In the genomic region with DNA sequence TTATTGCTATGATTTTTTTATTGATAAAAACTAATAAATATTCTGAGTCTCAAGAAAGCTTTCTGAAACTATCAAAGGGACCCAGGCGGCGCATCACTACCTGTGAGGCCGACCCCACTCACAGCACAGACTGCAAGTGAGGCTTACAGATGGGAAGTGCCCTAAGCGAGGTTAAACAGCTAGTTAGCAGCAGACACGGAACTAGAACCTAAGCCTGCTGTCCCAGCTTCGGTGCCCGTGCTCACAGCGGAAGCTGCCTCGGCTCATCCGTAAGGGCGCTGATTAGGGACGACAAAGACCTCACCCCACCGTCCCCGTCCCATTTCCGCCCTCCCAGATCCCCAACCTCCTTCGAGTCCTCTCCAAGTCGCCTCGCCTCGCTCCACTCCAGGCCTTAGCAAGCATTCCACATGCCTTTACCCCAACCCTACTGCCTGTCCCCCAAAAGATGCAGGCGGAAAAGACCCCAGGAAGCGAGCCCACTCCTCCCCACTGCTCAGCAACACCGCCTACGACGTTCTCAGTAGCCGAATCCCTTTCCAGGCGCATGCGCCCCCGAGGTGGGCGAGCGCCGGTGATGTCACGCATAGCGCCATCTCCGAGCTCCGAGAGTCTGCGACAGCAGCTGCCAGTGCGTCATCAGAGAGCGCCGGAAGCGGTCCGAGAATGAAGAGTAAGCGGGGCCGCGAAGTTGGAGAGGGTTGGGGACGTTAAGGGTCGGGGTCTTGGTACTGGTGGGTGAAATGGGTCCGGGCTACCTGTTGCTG, we compare ENCODE assay signal across 1 cellular context.
TF ChIP-seq lines count a peak whose summit lies in the region.

A gene with protein sequence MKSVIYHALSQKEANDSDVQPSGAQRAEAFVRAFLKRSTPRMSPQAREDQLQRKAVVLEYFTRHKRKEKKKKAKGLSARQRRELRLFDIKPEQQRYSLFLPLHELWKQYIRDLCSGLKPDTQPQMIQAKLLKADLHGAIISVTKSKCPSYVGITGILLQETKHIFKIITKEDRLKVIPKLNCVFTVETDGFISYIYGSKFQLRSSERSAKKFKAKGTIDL (plus strand): TSS at position 631 of the 767 bp plus-strand sequence. CDS start 36 bp downstream, at position 667.

TF ChIP-seq in HEK293, 187 proteins besides CTCF, POLR2A, EP300 and RAD21 (continued from another document and continues in another):
- TF ChIP-seq, protein P1, sequence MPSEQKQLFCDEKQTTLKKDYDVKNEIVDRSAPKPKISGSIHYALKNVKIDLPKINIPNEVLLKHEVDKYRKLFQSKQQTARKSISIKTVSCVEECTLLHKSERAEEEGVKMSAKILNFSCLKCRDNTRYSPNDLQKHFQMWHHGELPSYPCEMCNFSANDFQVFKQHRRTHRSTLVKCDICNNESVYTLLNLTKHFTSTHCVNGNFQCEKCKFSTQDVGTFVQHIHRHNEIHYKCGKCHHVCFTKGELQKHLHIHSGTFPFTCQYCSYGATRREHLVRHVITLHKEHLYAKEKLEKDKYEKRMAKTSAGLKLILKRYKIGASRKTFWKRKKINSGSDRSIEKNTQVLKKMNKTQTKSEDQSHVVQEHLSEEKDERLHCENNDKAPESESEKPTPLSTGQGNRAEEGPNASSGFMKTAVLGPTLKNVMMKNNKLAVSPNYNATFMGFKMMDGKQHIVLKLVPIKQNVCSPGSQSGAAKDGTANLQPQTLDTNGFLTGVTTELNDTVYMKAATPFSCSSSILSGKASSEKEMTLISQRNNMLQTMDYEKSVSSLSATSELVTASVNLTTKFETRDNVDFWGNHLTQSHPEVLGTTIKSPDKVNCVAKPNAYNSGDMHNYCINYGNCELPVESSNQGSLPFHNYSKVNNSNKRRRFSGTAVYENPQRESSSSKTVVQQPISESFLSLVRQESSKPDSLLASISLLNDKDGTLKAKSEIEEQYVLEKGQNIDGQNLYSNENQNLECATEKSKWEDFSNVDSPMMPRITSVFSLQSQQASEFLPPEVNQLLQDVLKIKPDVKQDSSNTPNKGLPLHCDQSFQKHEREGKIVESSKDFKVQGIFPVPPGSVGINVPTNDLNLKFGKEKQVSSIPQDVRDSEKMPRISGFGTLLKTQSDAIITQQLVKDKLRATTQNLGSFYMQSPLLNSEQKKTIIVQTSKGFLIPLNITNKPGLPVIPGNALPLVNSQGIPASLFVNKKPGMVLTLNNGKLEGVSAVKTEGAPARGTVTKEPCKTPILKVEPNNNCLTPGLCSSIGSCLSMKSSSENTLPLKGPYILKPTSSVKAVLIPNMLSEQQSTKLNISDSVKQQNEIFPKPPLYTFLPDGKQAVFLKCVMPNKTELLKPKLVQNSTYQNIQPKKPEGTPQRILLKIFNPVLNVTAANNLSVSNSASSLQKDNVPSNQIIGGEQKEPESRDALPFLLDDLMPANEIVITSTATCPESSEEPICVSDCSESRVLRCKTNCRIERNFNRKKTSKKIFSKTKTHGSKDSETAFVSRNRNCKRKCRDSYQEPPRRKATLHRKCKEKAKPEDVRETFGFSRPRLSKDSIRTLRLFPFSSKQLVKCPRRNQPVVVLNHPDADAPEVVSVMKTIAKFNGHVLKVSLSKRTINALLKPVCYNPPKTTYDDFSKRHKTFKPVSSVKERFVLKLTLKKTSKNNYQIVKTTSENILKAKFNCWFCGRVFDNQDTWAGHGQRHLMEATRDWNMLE (tag by site-specific recombination; conservative IDR thresholded peaks at IDR 0.05; ENCODE audit: low read depth): peak; percentile 86
- TF ChIP-seq GFI1B (tag by site-specific recombination; IDR thresholded peaks at IDR 0.05) (no peak; the same call in 1 of the 2 replicates), ZNF302 (tag by site-specific recombination; IDR thresholded peaks at IDR 0.05; ENCODE audit: low read depth) (no peak), ZNF394 (tag by site-specific recombination; IDR thresholded peaks at IDR 0.05; ENCODE audit: borderline replicate concordance) (peak; percentile 52; the same call in 1 of the 2 replicates), SCRT2 (tag by site-specific recombination; IDR thresholded peaks at IDR 0.05) (peak; percentile 85), ZNF510 (tag by site-specific recombination; IDR thresholded peaks at IDR 0.05; ENCODE audit: insufficient replicate concordance) (no peak), ZNF777 (tag by site-specific recombination; IDR thresholded peaks at IDR 0.05; ENCODE audit: borderline replicate concordance) (peak; percentile 90; the same call in 1 of the 2 replicates), ZNF843 (tag by site-specific recombination; IDR thresholded peaks at IDR 0.05) (peak; percentile 67; the same call in 1 of the 2 replicates), TCF7L2 (IDR thresholded peaks at IDR 0.05; ENCODE audit: borderline replicate concordance, low read depth, low read length) (no peak; the same call in 1 of the 2 replicates), ZNF24 (tag by site-specific recombination; IDR thresholded peaks at IDR 0.05) (peak; percentile 88), KLF8 (tag by site-specific recombination; IDR thresholded peaks at IDR 0.05) (peak; percentile 96), ZNF423 (tag by site-specific recombination; IDR thresholded peaks at IDR 0.05) (no peak), ZNF580 (tag by site-specific recombination; IDR thresholded peaks at IDR 0.05) (peak; percentile 84), PRDM10 (tag by site-specific recombination; IDR thresholded peaks at IDR 0.05) (peak; percentile 83), ZFP37 (tag by site-specific recombination; IDR thresholded peaks at IDR 0.05) (peak; percentile 94), ELK4 (IDR thresholded peaks at IDR 0.05; ENCODE audit: borderline replicate concordance, low read depth, low read length) (no peak), KLF16 (tag by site-specific recombination; IDR thresholded peaks at IDR 0.05) (peak; percentile 91), ZNF677 (tag by site-specific recombination; IDR thresholded peaks at IDR 0.05) (no peak), ZNF184 (tag by site-specific recombination; IDR thresholded peaks at IDR 0.05) (no peak), ZFP41 (tag by site-specific recombination; IDR thresholded peaks at IDR 0.05; ENCODE audit: borderline replicate concordance) (no peak), ZNF433 (tag by site-specific recombination; IDR thresholded peaks at IDR 0.05; ENCODE audit: low read depth) (no peak), ZNF530 (tag by site-specific recombination; IDR thresholded peaks at IDR 0.05; ENCODE audit: low read depth) (no peak), ZBTB48 (tag by site-specific recombination; IDR thresholded peaks at IDR 0.05) (peak; percentile 100), YY1 (tag by site-specific recombination; IDR thresholded peaks at IDR 0.05) (peak; percentile 89), ZNF555 (tag by site-specific recombination; conservative IDR thresholded peaks at IDR 0.05) (no peak), ZBTB21 (tag by site-specific recombination; IDR thresholded peaks at IDR 0.05) (peak; percentile 100), ZNF549 (tag by site-specific recombination; IDR thresholded peaks at IDR 0.05) (no peak), ZNF654 (tag by site-specific recombination; IDR thresholded peaks at IDR 0.05; ENCODE audit: low read depth) (no peak), HOXC10 (CRISPR knock-in tag; IDR thresholded peaks at IDR 0.05) (no peak), ZNF785 (tag by site-specific recombination; IDR thresholded peaks at IDR 0.05) (peak; percentile 26; the same call in 1 of the 2 replicates), BCL11B (tag by site-specific recombination; IDR thresholded peaks at IDR 0.05; ENCODE audit: low read depth) (no peak), ZFHX2 (tag by site-specific recombination; conservative IDR thresholded peaks at IDR 0.05) (peak; percentile 99), ZNF561 (tag by site-specific recombination; IDR thresholded peaks at IDR 0.05; ENCODE audit: borderline replicate concordance) (peak; percentile 91), FEZF1 (tag by site-specific recombination; IDR thresholded peaks at IDR 0.05) (peak; percentile 47), ZNF404 (tag by site-specific recombination; IDR thresholded peaks at IDR 0.05) (no peak), GLI4 (tag by site-specific recombination; IDR thresholded peaks at IDR 0.05) (0 out of 2 replicates have a peak, but pooled peaks have one; percentile 19), GLIS2 (tag by site-specific recombination; IDR thresholded peaks at IDR 0.05) (peak; percentile 91), YY2 (tag by site-specific recombination; IDR thresholded peaks at IDR 0.05) (peak; percentile 70; the same call in 1 of the 2 replicates), ZNF48 (tag by site-specific recombination; IDR thresholded peaks at IDR 0.05) (no peak), PRDM1 (tag by site-specific recombination; IDR thresholded peaks at IDR 0.05) (no peak), KLF10 (tag by site-specific recombination; IDR thresholded peaks at IDR 0.05) (no peak; the same call in 1 of the 2 replicates), ZNF2 (tag by site-specific recombination; IDR thresholded peaks at IDR 0.05) (peak; percentile 93), ZNF501 (tag by site-specific recombination; IDR thresholded peaks at IDR 0.05) (peak; percentile 99), ZNF571 (tag by site-specific recombination; IDR thresholded peaks at IDR 0.05) (no peak), ZNF449 (tag by site-specific recombination; IDR thresholded peaks at IDR 0.05) (no peak; the same call in 1 of the 2 replicates), MYNN (tag by site-specific recombination; IDR thresholded peaks at IDR 0.05; ENCODE audit: borderline replicate concordance) (no peak), ZNF701 (tag by site-specific recombination; IDR thresholded peaks at IDR 0.05) (0 out of 2 replicates have a peak, but pooled peaks have one; percentile 50), ZNF660 (tag by site-specific recombination; IDR thresholded peaks at IDR 0.05) (peak; percentile 71)
- TF ChIP-seq, protein P2, sequence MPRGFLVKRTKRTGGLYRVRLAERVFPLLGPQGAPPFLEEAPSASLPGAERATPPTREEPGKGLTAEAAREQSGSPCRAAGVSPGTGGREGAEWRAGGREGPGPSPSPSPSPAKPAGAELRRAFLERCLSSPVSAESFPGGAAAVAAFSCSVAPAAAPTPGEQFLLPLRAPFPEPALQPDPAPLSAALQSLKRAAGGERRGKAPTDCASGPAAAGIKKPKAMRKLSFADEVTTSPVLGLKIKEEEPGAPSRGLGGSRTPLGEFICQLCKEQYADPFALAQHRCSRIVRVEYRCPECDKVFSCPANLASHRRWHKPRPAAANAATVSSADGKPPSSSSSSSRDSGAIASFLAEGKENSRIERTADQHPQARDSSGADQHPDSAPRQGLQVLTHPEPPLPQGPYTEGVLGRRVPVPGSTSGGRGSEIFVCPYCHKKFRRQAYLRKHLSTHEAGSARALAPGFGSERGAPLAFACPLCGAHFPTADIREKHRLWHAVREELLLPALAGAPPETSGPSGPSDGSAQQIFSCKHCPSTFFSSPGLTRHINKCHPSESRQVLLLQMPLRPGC (tag by site-specific recombination; IDR thresholded peaks at IDR 0.05): peak; percentile 90
